In the genomic region with DNA sequence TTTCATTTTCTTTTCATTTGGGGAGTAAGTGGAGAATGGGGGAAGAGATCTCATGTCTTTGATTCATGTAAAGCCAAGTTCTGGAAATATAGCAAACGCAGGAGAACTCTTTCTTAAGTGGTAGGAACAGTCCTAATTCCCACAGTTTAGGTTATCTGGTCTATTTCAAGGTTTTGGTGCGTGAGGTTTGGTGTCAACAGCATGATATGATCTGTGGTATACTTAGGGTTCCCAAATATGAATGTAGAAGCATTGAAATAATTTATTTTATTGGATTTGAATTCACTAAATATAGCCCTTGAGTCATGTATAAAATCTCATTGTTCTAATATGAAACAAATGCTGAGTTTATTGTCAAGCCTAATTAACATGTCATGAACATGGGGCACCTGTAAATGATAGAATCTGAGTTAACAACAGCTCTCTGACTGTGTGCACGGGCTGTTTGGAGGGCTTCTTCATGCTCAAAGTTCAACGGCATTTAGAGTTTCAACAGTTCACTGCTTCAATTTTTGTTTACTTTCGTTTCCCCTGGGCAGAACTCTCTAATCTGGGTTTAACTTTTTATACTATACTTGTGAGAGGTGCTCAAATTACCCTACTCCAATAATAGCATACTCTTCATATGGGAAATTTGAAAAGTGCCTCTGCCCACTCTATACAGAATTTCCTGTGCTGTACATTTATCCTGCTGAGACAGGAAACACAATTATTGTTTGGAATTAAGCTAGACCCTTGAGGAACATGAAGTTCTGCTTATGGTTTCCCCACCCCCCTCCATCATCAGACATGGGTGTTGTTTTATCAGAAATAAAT, we compare ENCODE assay signal across 8 cellular contexts.
DNase-seq lines count a peak whose midpoint lies in the region; ATAC-seq, FAIRE-seq and TF ChIP-seq lines count a peak whose summit lies in the region.

No MANE protein-coding gene starts in this region.

- CTCF ChIA-PET in HEK293T (lab: Yijun Ruan, JAX) = interaction anchor here (0.6 kb wide), 1 partner anchor 77 kb away, joined by 6 read pairs; no protein-coding TSS in a partner anchor

- H3K4me1 ChIP-seq in ovary (ENCODE audit: insufficient read depth) = peaks cover 4% of the 10 kb centered on the region

- peak overlapping the region; percentile 73 to 76 for H3K27ac ChIP-seq in ovary

- peak; percentile 78 for DNase-seq in DMS114 treated with DMSO at 0.1 percent for 48 hours (lab: John Stamatoyannopoulos, UW; ENCODE audit: unreplicated experiment)
- DNase-seq in RCC 7860 (ENCODE audit: low spot score) = peak; percentile 52
- peak; percentile 17 for DNase-seq in epithelial cell of esophagus (ENCODE audit: low read depth)
- DNase-seq in ovary = no peak
- DNase-seq in HEK293T (ENCODE audit: extremely low spot score) = no peak
- no peak for DNase-seq in T1000 (lab: John Stamatoyannopoulos, UW)
- DNase-seq in occipital lobe (lab: John Stamatoyannopoulos, UW) = no peak

- WGBS in ovary, 3 donors = 2 to 5% (median 3%) methylated on average over 5 of the region's 5 CpGs

- intact Hi-C loops in ovary (cut with DNase I) = loop anchor here in 1 of 4 donors (10.0 kb wide), 1 partner anchor 175 kb away; no protein-coding TSS in a partner anchor

- no peaks in the 10 kb centered on the region for H3K9me3 ChIP-seq in ovary

- no peak for TF ChIP-seq CTCF in epithelial cell of esophagus (IDR thresholded peaks at IDR 0.05; ENCODE audit: insufficient read depth, low read depth, low read length, missing control alignments)
- no peak for TF ChIP-seq CTCF in ovary (IDR thresholded peaks at IDR 0.05)

- H3K36me3 ChIP-seq in ovary = no peaks in the 10 kb centered on the region

- TF ChIP-seq EP300 in ovary (IDR thresholded peaks at IDR 0.05) = no peak

- peak; percentile 35 for ATAC-seq in GM21737 (IDR thresholded peaks at IDR 0.05; ENCODE audit: unreplicated experiment)

- H3K4me3 ChIP-seq in epithelial cell of esophagus (ENCODE audit: low read length) (no peak overlapping the region), ovary (peak overlapping the region; percentile 17)

- POLR2A ChIA-PET in HEK293T (lab: Yijun Ruan, JAX) = interaction anchor here (0.9 to 1.2 kb wide), 2 partner anchors 36 to 207 kb away, joined by 3 to 4 read pairs; no protein-coding TSS in a partner anchor

- no peaks in the 10 kb centered on the region for H3K27me3 ChIP-seq in ovary

- FAIRE-seq in RCC 7860 (lab: Jason Lieb, UNC) = no peak

- TF ChIP-seq POLR2A in ovary (IDR thresholded peaks at IDR 0.05) = no peak

TF ChIP-seq in HEK293T, 16 proteins besides CTCF, POLR2A, EP300 and RAD21:
- no peak for TF ChIP-seq FOXM1 (IDR thresholded peaks at IDR 0.05; ENCODE audit: borderline replicate concordance)
- TF ChIP-seq FOXA1 (IDR thresholded peaks at IDR 0.05) = no peak

Comparison
In these comparisons a context has a peak if more than half of its experiments do, and no peak if none do; other contexts are left out.
1. DNase-seq: peak in DMS114 treated with DMSO at 0.1 percent for 48 hours (single experiment), RCC 7860 (single experiment) and epithelial cell of esophagus (single experiment); none in ovary (0 of 5), HEK293T (single experiment), T1000 (single experiment) and occipital lobe (single experiment).